In the genomic region with DNA sequence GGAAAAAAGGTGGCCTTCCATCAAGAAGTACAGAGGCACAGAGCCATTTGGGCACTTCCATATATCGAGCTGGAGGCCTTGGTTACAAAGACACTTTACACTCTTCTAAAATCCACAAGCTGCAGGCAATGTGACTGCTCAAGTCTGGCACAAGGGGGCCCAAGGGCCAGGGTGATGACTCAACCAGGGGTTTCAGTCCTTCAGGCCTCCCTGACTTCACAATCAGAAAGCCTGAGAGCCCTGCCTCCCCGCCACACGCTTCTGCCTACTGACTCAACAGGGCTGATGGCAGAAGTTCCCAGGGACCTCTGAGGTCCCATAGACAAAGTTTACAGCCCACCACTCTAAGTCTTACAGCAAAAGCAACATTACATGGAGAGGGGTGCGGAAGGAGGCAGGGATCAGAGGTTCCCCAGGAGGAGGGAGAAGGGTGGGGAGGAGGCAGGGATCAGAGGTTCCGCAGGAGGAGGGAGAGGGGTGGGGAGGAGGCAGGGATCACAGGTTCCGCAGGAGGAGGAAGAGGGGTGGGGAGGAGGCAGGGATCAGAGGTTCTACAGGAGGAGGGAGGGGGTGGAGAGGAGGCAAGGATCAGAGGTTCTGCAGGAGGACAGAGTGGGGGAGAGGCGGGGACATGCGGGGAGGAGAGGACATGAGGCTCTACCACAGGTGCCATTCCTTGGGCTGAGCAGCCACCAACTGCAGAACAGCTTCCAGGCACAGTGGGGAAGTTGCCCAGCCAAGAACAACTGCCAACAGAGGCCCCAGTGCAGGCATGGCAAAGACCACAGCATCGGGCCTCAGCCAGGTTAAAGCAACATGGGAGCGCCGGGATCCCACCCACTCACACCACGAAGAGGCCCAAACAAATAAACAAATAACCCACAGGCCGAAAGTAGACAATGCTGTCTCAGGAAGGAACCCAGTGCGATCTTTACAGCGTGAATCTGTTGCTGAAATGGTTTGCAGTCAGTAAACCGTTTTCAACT, we compare ENCODE assay signal across 8 cellular contexts.
DNase-seq lines count a peak whose midpoint lies in the region; ATAC-seq lines count a peak whose summit lies in the region.

No MANE protein-coding gene starts in this region.

- no peaks in the 10 kb centered on the region for H3K4me1 ChIP-seq in effector memory CD4-positive, alpha-beta T cell (ENCODE audit: control insufficient read depth, insufficient read depth, low read length, poor library complexity, severe bottlenecking)

- H3K4me3 ChIP-seq in effector memory CD4-positive, alpha-beta T cell (ENCODE audit: insufficient read depth, low read depth, low read length, poor library complexity, severe bottlenecking), result no peak overlapping the region

- DNase-seq in AG20443 (ENCODE audit: low spot score), result peak; percentile 24
- DNase-seq in activated CD4-positive, alpha-beta T cell treated with anti-CD3 and anti-CD28 coated beads, Interleukin-2, amount 50 U/mL, for 24 hours (ENCODE audit: low read depth in 1 of 2, low spot score in 1 of 2), result peak; percentile 16 to 34
- peak; percentile 59 for DNase-seq in iPS-NIHi7 (ENCODE audit: extremely low spot score)
- no peak for DNase-seq in effector memory CD4-positive, alpha-beta T cell
- DNase-seq in SHP77 treated with DMSO at 0.1 percent for 48 hours (lab: John Stamatoyannopoulos, UW), result no peak
- DNase-seq in NCI-H748 (lab: John Stamatoyannopoulos, UW; ENCODE audit: unreplicated experiment), result no peak

- peaks cover 9% of the 10 kb centered on the region for H3K36me3 ChIP-seq in effector memory CD4-positive, alpha-beta T cell (ENCODE audit: control insufficient read depth, insufficient read depth, low read length)

- no peaks in the 10 kb centered on the region for H3K9me3 ChIP-seq in effector memory CD4-positive, alpha-beta T cell (ENCODE audit: control insufficient read depth, low read length)

- peak; percentile 99 for ATAC-seq in GM19351 (IDR thresholded peaks at IDR 0.05; ENCODE audit: unreplicated experiment)
- peak; percentile 85 for ATAC-seq in HG03139 (IDR thresholded peaks at IDR 0.05; ENCODE audit: unreplicated experiment)

- H3K27ac ChIP-seq in effector memory CD4-positive, alpha-beta T cell (ENCODE audit: insufficient read depth, low read length, poor library complexity, severe bottlenecking), result no peak overlapping the region

- H3K27me3 ChIP-seq in effector memory CD4-positive, alpha-beta T cell (replicated peaks; ENCODE audit: control insufficient read depth, insufficient read depth, low read length, poor library complexity, severe bottlenecking), result no peaks in the 10 kb centered on the region

Comparison
In these comparisons a context has a peak if more than half of its experiments do, and no peak if none do; other contexts are left out.
1. DNase-seq: peak in AG20443 (single experiment), activated CD4-positive, alpha-beta T cell treated with anti-CD3 and anti-CD28 coated beads, Interleukin-2, amount 50 U/mL, for 24 hours (2 of 2) and iPS-NIHi7 (single experiment); none in effector memory CD4-positive, alpha-beta T cell (0 of 3), SHP77 treated with DMSO at 0.1 percent for 48 hours (single experiment) and NCI-H748 (single experiment).